In genomic region chr4:153079824-153080486, GRCh38 we compare ENCODE assay signal across 1 cellular context.
TF ChIP-seq lines count a peak whose summit lies in the region.

No MANE protein-coding gene starts in this region.

TF ChIP-seq in K562, 482 proteins besides CTCF, POLR2A, EP300 and RAD21 (continued from another document):
- TF ChIP-seq ELK3 (CRISPR knock-in tag; IDR thresholded peaks at IDR 0.05) (no peak), ATF3 (IDR thresholded peaks at IDR 0.05) (peak; percentile 66), ATF3 (CRISPR knock-in tag; conservative IDR thresholded peaks at IDR 0.05) (no peak), SMAD2 (IDR thresholded peaks at IDR 0.05; ENCODE audit: low read depth, low read length) (no peak), CEBPG (CRISPR knock-in tag; IDR thresholded peaks at IDR 0.05) (peak; percentile 46; the same call in 1 of the 2 replicates), CEBPG (tag; conservative IDR thresholded peaks at IDR 0.05 in 1 of 2, IDR thresholded peaks at IDR 0.05 in 1 of 2) (peak; percentile 47 to 92; a peak in 3 of 4 replicates), TAL1 (IDR thresholded peaks at IDR 0.05) (peak; percentile 59), CEBPB (tag; IDR thresholded peaks at IDR 0.05) (0 out of 2 replicates have a peak, but pooled peaks have one; percentile 29), SETDB1 (IDR thresholded peaks at IDR 0.05; ENCODE audit: low read length) (no peak)
